In genomic region chr7:87574630-87575029, GRCh38 we compare ENCODE assay signal across 1 cellular context.
TF ChIP-seq lines count a peak whose summit lies in the region.

No MANE protein-coding gene starts in this region.

TF ChIP-seq in GM12878, 131 proteins besides CTCF, POLR2A, EP300 and RAD21 (continued from another document):
- TF ChIP-seq PRDM15 (CRISPR knock-in tag; IDR thresholded peaks at IDR 0.05) (no peak), TAF1 (IDR thresholded peaks at IDR 0.05; ENCODE audit: borderline replicate concordance, low read depth, low read length) (no peak), ATF7 (IDR thresholded peaks at IDR 0.05; ENCODE audit: low read depth) (peak; percentile 86), NR2C1 (IDR thresholded peaks at IDR 0.05) (no peak), ATF2 (IDR thresholded peaks at IDR 0.05; ENCODE audit: low read length) (no peak), CREB1 (IDR thresholded peaks at IDR 0.05; ENCODE audit: low read depth) (peak; percentile 81; the same call in 1 of the 2 replicates), YY1 (IDR thresholded peaks at IDR 0.05; ENCODE audit: low read depth, low read length) (no peak), KDM1A (IDR thresholded peaks at IDR 0.05; ENCODE audit: borderline replicate concordance) (no peak), FOXK2 (IDR thresholded peaks at IDR 0.05) (no peak), CREM (IDR thresholded peaks at IDR 0.05; ENCODE audit: low read depth) (peak; percentile 37; the same call in 1 of the 2 replicates), LARP7 (IDR thresholded peaks at IDR 0.05) (no peak)
